Comparison of ENCODE assay signal across 1 cellular context in the genomic region with DNA sequence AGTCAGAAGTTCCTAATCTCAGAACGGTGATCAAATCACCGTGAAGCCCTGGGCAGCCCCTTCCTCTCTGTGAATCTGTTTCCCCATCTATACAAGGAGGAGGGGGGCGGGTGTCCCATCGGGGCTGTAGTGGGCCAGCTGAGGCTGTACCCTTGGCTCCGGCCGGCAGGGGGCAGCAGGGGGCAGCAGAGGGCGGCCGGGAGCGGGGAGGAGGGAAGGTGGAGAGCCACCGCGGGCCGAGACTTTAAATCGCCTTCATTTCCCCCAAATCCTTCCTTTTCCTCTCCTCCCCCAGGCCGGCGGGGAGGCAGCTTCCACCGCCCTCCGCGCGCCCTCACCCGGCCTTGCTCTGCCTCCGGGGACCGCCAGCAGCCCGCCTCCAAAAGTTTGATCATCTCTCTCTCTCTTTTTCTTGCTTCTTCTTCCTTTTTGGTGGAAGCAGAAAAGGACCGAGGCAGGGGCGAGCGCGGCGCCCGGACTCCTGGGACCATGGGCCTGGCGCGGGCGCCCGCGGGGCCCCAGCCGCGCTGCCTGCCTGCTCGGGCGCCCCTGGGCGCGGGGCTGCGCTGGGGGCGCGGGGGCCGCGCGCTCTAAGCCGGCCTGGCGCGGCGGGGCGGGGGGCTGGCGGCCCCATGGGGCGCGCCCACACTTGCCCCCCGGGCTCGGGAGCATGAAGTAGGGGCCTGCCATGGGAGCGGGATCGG.
A peak's percentile ranks its signal among the peaks of the same experiment; 100 is the strongest.
TF ChIP-seq lines count a peak whose summit lies in the region.

A gene (plus strand): TSS at position 275 of the 704 bp plus-strand sequence. CDS start 414 bp downstream, at position 689.

TF ChIP-seq in HepG2, 621 proteins besides CTCF, POLR2A, EP300 and RAD21 (continued from another document and continues in another):
- TF ChIP-seq LCORL (IDR thresholded peaks at IDR 0.05) (no peak), LCORL (CRISPR knock-in tag; IDR thresholded peaks at IDR 0.05) (0 out of 2 replicates have a peak, but pooled peaks have one; percentile 16), SSRP1 (CRISPR knock-in tag; IDR thresholded peaks at IDR 0.05) (peak; percentile 77; the same call in 1 of the 2 replicates), ZNF296 (CRISPR knock-in tag; conservative IDR thresholded peaks at IDR 0.05) (no peak), ZNF652 (CRISPR knock-in tag; IDR thresholded peaks at IDR 0.05; ENCODE audit: borderline replicate concordance, low read depth) (peak; percentile 56; the same call in 1 of the 2 replicates), CEBPG (CRISPR knock-in tag; IDR thresholded peaks at IDR 0.05) (peak; percentile 18; the same call in 1 of the 2 replicates), ELF3 (CRISPR knock-in tag; IDR thresholded peaks at IDR 0.05) (peak; percentile 65), ZBTB7A (CRISPR knock-in tag; IDR thresholded peaks at IDR 0.05) (peak; percentile 29; the same call in 1 of the 2 replicates), SRF (IDR thresholded peaks at IDR 0.05; ENCODE audit: low read depth, low read length) (no peak), SRSF1 (optimal IDR thresholded peaks at IDR 0.05; ENCODE audit: low read depth, low read length) (no peak), STAG1 (CRISPR knock-in tag; IDR thresholded peaks at IDR 0.05) (peak; percentile 76), SALL1 (CRISPR knock-in tag; IDR thresholded peaks at IDR 0.05) (peak; percentile 62; the same call in 1 of the 2 replicates), ZNF136 (CRISPR knock-in tag; IDR thresholded peaks at IDR 0.05; ENCODE audit: low read depth) (no peak), CBFB (CRISPR knock-in tag; IDR thresholded peaks at IDR 0.05) (peak; percentile 51; the same call in 1 of the 2 replicates), MEF2D (CRISPR knock-in tag; IDR thresholded peaks at IDR 0.05) (no peak), ZNF768 (CRISPR knock-in tag; IDR thresholded peaks at IDR 0.05) (peak; percentile 22; the same call in 1 of the 2 replicates), ARID2 (CRISPR knock-in tag; IDR thresholded peaks at IDR 0.05; ENCODE audit: borderline replicate concordance) (no peak), ZNF232 (CRISPR knock-in tag; IDR thresholded peaks at IDR 0.05; ENCODE audit: borderline replicate concordance) (no peak), THAP11 (CRISPR knock-in tag; IDR thresholded peaks at IDR 0.05) (0 out of 2 replicates have a peak, but pooled peaks have one; percentile 20), HDAC2 (CRISPR knock-in tag; IDR thresholded peaks at IDR 0.05) (0 out of 2 replicates have a peak, but pooled peaks have one; percentile 39), ZSCAN31 (CRISPR knock-in tag; IDR thresholded peaks at IDR 0.05; ENCODE audit: low read depth) (peak; percentile 42; the same call in 1 of the 2 replicates), ZKSCAN8 (CRISPR knock-in tag; IDR thresholded peaks at IDR 0.05; ENCODE audit: borderline replicate concordance) (0 out of 2 replicates have a peak, but pooled peaks have one; percentile 22)
- TF ChIP-seq, protein P1, sequence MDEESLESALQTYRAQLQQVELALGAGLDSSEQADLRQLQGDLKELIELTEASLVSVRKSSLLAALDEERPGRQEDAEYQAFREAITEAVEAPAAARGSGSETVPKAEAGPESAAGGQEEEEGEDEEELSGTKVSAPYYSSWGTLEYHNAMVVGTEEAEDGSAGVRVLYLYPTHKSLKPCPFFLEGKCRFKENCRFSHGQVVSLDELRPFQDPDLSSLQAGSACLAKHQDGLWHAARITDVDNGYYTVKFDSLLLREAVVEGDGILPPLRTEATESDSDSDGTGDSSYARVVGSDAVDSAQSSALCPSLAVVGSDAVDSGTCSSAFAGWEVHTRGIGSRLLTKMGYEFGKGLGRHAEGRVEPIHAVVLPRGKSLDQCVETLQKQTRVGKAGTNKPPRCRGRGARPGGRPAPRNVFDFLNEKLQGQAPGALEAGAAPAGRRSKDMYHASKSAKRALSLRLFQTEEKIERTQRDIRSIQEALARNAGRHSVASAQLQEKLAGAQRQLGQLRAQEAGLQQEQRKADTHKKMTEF (CRISPR knock-in tag; IDR thresholded peaks at IDR 0.05): peak; percentile 56
- TF ChIP-seq, protein P2, sequence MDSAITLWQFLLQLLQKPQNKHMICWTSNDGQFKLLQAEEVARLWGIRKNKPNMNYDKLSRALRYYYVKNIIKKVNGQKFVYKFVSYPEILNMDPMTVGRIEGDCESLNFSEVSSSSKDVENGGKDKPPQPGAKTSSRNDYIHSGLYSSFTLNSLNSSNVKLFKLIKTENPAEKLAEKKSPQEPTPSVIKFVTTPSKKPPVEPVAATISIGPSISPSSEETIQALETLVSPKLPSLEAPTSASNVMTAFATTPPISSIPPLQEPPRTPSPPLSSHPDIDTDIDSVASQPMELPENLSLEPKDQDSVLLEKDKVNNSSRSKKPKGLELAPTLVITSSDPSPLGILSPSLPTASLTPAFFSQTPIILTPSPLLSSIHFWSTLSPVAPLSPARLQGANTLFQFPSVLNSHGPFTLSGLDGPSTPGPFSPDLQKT (CRISPR knock-in tag; IDR thresholded peaks at IDR 0.05; ENCODE audit: borderline replicate concordance): no peak
- TF ChIP-seq, protein P3, sequence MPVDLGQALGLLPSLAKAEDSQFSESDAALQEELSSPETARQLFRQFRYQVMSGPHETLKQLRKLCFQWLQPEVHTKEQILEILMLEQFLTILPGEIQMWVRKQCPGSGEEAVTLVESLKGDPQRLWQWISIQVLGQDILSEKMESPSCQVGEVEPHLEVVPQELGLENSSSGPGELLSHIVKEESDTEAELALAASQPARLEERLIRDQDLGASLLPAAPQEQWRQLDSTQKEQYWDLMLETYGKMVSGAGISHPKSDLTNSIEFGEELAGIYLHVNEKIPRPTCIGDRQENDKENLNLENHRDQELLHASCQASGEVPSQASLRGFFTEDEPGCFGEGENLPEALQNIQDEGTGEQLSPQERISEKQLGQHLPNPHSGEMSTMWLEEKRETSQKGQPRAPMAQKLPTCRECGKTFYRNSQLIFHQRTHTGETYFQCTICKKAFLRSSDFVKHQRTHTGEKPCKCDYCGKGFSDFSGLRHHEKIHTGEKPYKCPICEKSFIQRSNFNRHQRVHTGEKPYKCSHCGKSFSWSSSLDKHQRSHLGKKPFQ (CRISPR knock-in tag; IDR thresholded peaks at IDR 0.05; ENCODE audit: insufficient replicate concordance): peak; percentile 45
- TF ChIP-seq, protein P4, sequence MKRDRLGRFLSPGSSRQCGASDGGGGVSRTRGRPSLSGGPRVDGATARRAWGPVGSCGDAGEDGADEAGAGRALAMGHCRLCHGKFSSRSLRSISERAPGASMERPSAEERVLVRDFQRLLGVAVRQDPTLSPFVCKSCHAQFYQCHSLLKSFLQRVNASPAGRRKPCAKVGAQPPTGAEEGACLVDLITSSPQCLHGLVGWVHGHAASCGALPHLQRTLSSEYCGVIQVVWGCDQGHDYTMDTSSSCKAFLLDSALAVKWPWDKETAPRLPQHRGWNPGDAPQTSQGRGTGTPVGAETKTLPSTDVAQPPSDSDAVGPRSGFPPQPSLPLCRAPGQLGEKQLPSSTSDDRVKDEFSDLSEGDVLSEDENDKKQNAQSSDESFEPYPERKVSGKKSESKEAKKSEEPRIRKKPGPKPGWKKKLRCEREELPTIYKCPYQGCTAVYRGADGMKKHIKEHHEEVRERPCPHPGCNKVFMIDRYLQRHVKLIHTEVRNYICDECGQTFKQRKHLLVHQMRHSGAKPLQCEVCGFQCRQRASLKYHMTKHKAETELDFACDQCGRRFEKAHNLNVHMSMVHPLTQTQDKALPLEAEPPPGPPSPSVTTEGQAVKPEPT (CRISPR knock-in tag; IDR thresholded peaks at IDR 0.05; ENCODE audit: low read depth): no peak
- TF ChIP-seq, protein P5, sequence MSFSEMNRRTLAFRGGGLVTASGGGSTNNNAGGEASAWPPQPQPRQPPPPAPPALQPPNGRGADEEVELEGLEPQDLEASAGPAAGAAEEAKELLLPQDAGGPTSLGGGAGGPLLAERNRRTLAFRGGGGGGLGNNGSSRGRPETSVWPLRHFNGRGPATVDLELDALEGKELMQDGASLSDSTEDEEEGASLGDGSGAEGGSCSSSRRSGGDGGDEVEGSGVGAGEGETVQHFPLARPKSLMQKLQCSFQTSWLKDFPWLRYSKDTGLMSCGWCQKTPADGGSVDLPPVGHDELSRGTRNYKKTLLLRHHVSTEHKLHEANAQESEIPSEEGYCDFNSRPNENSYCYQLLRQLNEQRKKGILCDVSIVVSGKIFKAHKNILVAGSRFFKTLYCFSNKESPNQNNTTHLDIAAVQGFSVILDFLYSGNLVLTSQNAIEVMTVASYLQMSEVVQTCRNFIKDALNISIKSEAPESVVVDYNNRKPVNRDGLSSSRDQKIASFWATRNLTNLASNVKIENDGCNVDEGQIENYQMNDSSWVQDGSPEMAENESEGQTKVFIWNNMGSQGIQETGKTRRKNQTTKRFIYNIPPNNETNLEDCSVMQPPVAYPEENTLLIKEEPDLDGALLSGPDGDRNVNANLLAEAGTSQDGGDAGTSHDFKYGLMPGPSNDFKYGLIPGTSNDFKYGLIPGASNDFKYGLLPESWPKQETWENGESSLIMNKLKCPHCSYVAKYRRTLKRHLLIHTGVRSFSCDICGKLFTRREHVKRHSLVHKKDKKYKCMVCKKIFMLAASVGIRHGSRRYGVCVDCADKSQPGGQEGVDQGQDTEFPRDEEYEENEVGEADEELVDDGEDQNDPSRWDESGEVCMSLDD (CRISPR knock-in tag; IDR thresholded peaks at IDR 0.05; ENCODE audit: borderline replicate concordance): no peak
- TF ChIP-seq, protein P6, sequence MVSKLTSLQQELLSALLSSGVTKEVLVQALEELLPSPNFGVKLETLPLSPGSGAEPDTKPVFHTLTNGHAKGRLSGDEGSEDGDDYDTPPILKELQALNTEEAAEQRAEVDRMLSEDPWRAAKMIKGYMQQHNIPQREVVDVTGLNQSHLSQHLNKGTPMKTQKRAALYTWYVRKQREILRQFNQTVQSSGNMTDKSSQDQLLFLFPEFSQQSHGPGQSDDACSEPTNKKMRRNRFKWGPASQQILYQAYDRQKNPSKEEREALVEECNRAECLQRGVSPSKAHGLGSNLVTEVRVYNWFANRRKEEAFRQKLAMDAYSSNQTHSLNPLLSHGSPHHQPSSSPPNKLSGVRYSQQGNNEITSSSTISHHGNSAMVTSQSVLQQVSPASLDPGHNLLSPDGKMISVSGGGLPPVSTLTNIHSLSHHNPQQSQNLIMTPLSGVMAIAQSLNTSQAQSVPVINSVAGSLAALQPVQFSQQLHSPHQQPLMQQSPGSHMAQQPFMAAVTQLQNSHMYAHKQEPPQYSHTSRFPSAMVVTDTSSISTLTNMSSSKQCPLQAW (CRISPR knock-in tag; IDR thresholded peaks at IDR 0.05): peak; percentile 35; the same call in 1 of the 2 replicates
- TF ChIP-seq, protein P7, sequence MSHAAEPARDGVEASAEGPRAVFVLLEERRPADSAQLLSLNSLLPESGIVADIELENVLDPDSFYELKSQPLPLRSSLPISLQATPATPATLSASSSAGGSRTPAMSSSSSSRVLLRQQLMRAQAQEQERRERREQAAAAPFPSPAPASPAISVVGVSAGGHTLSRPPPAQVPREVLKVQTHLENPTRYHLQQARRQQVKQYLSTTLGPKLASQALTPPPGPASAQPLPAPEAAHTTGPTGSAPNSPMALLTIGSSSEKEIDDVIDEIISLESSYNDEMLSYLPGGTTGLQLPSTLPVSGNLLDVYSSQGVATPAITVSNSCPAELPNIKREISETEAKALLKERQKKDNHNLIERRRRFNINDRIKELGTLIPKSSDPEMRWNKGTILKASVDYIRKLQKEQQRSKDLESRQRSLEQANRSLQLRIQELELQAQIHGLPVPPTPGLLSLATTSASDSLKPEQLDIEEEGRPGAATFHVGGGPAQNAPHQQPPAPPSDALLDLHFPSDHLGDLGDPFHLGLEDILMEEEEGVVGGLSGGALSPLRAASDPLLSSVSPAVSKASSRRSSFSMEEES (CRISPR knock-in tag; IDR thresholded peaks at IDR 0.05): no peak
- TF ChIP-seq, protein P8, sequence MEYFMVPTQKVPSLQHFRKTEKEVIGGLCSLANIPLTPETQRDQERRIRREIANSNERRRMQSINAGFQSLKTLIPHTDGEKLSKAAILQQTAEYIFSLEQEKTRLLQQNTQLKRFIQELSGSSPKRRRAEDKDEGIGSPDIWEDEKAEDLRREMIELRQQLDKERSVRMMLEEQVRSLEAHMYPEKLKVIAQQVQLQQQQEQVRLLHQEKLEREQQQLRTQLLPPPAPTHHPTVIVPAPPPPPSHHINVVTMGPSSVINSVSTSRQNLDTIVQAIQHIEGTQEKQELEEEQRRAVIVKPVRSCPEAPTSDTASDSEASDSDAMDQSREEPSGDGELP (IDR thresholded peaks at IDR 0.05; ENCODE audit: borderline replicate concordance, low read depth): peak; percentile 84
- TF ChIP-seq, protein P9, sequence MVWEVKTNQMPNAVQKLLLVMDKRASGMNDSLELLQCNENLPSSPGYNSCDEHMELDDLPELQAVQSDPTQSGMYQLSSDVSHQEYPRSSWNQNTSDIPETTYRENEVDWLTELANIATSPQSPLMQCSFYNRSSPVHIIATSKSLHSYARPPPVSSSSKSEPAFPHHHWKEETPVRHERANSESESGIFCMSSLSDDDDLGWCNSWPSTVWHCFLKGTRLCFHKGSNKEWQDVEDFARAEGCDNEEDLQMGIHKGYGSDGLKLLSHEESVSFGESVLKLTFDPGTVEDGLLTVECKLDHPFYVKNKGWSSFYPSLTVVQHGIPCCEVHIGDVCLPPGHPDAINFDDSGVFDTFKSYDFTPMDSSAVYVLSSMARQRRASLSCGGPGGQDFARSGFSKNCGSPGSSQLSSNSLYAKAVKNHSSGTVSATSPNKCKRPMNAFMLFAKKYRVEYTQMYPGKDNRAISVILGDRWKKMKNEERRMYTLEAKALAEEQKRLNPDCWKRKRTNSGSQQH (CRISPR knock-in tag; IDR thresholded peaks at IDR 0.05; ENCODE audit: low read depth): peak; percentile 25; the same call in 1 of the 2 replicates
- TF ChIP-seq, protein P10, sequence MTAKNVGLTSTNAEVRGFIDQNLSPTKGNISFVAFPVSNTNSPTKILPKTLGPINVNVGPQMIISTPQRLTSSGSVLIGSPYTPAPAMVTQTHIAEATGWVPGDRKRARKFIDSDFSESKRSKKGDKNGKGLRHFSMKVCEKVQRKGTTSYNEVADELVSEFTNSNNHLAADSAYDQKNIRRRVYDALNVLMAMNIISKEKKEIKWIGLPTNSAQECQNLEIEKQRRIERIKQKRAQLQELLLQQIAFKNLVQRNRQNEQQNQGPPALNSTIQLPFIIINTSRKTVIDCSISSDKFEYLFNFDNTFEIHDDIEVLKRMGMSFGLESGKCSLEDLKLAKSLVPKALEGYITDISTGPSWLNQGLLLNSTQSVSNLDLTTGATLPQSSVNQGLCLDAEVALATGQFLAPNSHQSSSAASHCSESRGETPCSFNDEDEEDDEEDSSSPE (CRISPR knock-in tag; IDR thresholded peaks at IDR 0.05): 0 out of 2 replicates have a peak, but pooled peaks have one; percentile 36
- TF ChIP-seq, protein P11, sequence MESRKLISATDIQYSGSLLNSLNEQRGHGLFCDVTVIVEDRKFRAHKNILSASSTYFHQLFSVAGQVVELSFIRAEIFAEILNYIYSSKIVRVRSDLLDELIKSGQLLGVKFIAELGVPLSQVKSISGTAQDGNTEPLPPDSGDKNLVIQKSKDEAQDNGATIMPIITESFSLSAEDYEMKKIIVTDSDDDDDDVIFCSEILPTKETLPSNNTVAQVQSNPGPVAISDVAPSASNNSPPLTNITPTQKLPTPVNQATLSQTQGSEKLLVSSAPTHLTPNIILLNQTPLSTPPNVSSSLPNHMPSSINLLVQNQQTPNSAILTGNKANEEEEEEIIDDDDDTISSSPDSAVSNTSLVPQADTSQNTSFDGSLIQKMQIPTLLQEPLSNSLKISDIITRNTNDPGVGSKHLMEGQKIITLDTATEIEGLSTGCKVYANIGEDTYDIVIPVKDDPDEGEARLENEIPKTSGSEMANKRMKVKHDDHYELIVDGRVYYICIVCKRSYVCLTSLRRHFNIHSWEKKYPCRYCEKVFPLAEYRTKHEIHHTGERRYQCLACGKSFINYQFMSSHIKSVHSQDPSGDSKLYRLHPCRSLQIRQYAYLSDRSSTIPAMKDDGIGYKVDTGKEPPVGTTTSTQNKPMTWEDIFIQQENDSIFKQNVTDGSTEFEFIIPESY (CRISPR knock-in tag; IDR thresholded peaks at IDR 0.05): 0 out of 2 replicates have a peak, but pooled peaks have one; percentile 17
